23 cellular contexts compared by ENCODE assay signal in genomic region chr18:74128114-74128513, GRCh38. TPM values are rescaled to one million over a fixed set of nuclear protein-coding genes. Genes with fewer than 3 reads are reported as not detected.
A peak's percentile ranks its signal among the peaks of the same experiment; 100 is the strongest.
DNase-seq lines count a peak whose midpoint lies in the region; ATAC-seq and TF ChIP-seq lines count a peak whose summit lies in the region.
"Had no signal": no experiment of that assay in that cellular context is flagged by ENCODE, and none has a peak within 500 bp of the region (broad histone marks: within the 10 kb centered on the region; RNA-seq: fewer than 3 reads in every experiment).

No MANE protein-coding gene starts in this region.

- 0 out of 2 replicates have a peak overlapping the region, but pooled peaks have one; percentile 37 for H2BK120ac ChIP-seq in IMR-90 (ENCODE audit: low read depth, low read length)

- no TSS peak for BruUV-seq in IMR-90 (replicated peaks; lab: Mats Ljungman, UMichigan)

- no peak overlapping the region for H3K27ac ChIP-seq in IMR-90 (ENCODE audit: insufficient read depth, low read length)
- H3K27ac ChIP-seq in caudate nucleus (ENCODE audit: low read depth, low read length), result peak overlapping the region; percentile 42
- peak overlapping the region; percentile 69 for H3K27ac ChIP-seq in layer of hippocampus (ENCODE audit: low read depth, low read length)
- H3K27ac ChIP-seq: BLaER1 treated with 17β-estradiol and CSF1 and Interleukin-3, amounts not matched to agents 10 nM and 100 nM; SK-N-MC had no signal

- CTCF ChIA-PET in IMR-90 (lab: Yijun Ruan, JAX), result no interaction called here

- no peak overlapping the region for H3K4ac ChIP-seq in IMR-90 (ENCODE audit: low read depth, low read length)

- H3K4me3 ChIP-seq in IMR-90 (ENCODE audit: insufficient read depth, low read depth, low read length), result no peak overlapping the region
- H3K4me3 ChIP-seq: BLaER1 treated with 17β-estradiol and CSF1 and Interleukin-3, amounts not matched to agents 10 nM and 100 nM; GM12878; K562; SK-N-MC had no signal

- H3K18ac ChIP-seq in IMR-90 (ENCODE audit: low read depth, low read length), result no peak overlapping the region

- H3K14ac ChIP-seq in IMR-90 (replicated peaks; ENCODE audit: low read depth, low read length), result no peak overlapping the region

- H3K9ac ChIP-seq in IMR-90 (ENCODE audit: low read depth, low read length), result no peak overlapping the region
- H3K9ac ChIP-seq: BLaER1 treated with 17β-estradiol and CSF1 and Interleukin-3, amounts not matched to agents 10 nM and 100 nM had no signal

- dilution Hi-C loops in IMR-90 (cut with HindIII; ENCODE audit: low sequenced_read_pairs, unreplicated experiment), result no loop called here

- no peak overlapping the region for H2BK15ac ChIP-seq in IMR-90 (ENCODE audit: low read depth, low read length)

- peaks cover 5% of the 10 kb centered on the region for H3K9me1 ChIP-seq in IMR-90 (ENCODE audit: insufficient read depth, low read length)

- H2BK20ac ChIP-seq in IMR-90 (ENCODE audit: low read depth, low read length), result no peak overlapping the region

- H4K5ac ChIP-seq in IMR-90 (ENCODE audit: low read depth, low read length), result no peak overlapping the region

- no peak overlapping the region for H4K91ac ChIP-seq in IMR-90 (ENCODE audit: insufficient read depth, low read depth, low read length)

- DNase-seq in IMR-90 (no peak), caudate nucleus (lab: John Stamatoyannopoulos, UW) (peak in 10 of 61 donors; percentile 11 to 67 (median 31)), putamen (ENCODE audit: low spot score) (peak; percentile 50), NCI-H345 treated with DMSO at 0.1 percent for 48 hours (lab: John Stamatoyannopoulos, UW; ENCODE audit: unreplicated experiment) (no peak), SIG-M5 (lab: John Stamatoyannopoulos, UW) (no peak), NCI-H1092 (lab: John Stamatoyannopoulos, UW) (no peak)
- DNase-seq: Calu3; CD8-positive, alpha-beta T cell; DMS53; EL; GOT3; NCI-H1105; NCI-H1694 treated with DMSO at 0.1 percent for 48 hours; NCI-H2171; NCI-H446; NCI-H774; OCI-M1; Right ventricle myocardium superior had no signal

- H3K27me3 ChIP-seq in IMR-90 (ENCODE audit: control insufficient read depth, insufficient read depth, low read length) (no peaks in the 10 kb centered on the region), layer of hippocampus (ENCODE audit: control insufficient read depth, insufficient read depth, low read length) (no peaks in the 10 kb centered on the region)
- H3K27me3 ChIP-seq: BLaER1 treated with 17β-estradiol and CSF1 and Interleukin-3, amounts not matched to agents 10 nM and 100 nM had no signal

- intact Hi-C loops in IMR-90 (cut with micrococcal nuclease), result no loop called here

- H2BK5ac ChIP-seq in IMR-90 (ENCODE audit: low read depth, low read length, poor library complexity, severe bottlenecking), result no peak overlapping the region

- H4K20me1 ChIP-seq in IMR-90 (ENCODE audit: insufficient read depth, low read length), result no peaks in the 10 kb centered on the region
- H4K20me1 ChIP-seq: BLaER1 treated with 17β-estradiol and CSF1 and Interleukin-3, amounts not matched to agents 10 nM and 100 nM had no signal

- no peak overlapping the region for H2AK5ac ChIP-seq in IMR-90 (ENCODE audit: low read depth, low read length)

- no peak overlapping the region for H2AFZ ChIP-seq in IMR-90 (replicated peaks; ENCODE audit: low read length, poor library complexity)

- H4K8ac ChIP-seq in IMR-90 (ENCODE audit: low read depth in 2 of 2, low read length in 2 of 2), result no peak overlapping the region

- H3K9me3 ChIP-seq in IMR-90 (ENCODE audit: control insufficient read depth, insufficient read depth, low read length), result no peaks in the 10 kb centered on the region
- H3K9me3 ChIP-seq: BLaER1 treated with 17β-estradiol and CSF1 and Interleukin-3, amounts not matched to agents 10 nM and 100 nM had no signal

- POLR2A ChIA-PET in IMR-90 (lab: Charles Lee; ENCODE audit: unreplicated experiment), result no interaction called here

- ATAC-seq in IMR-90 (ENCODE audit: low read depth), result no peak
- ATAC-seq: CD8-positive, alpha-beta T cell; GM12878; K562 had no signal

- in situ Hi-C loops in IMR-90 (cut with MboI; ENCODE audit: low sequenced_read_pairs), result no loop called here

- no peak overlapping the region for H3K4me2 ChIP-seq in IMR-90 (ENCODE audit: low read depth, low read length)
- H3K4me2 ChIP-seq: BLaER1 treated with 17β-estradiol and CSF1 and Interleukin-3, amounts not matched to agents 10 nM and 100 nM had no signal

- no peak for TF ChIP-seq RAD21 in IMR-90 (IDR thresholded peaks at IDR 0.05; ENCODE audit: low read length)

- H2AK9ac ChIP-seq in IMR-90 (replicated peaks; ENCODE audit: low read depth, low read length, poor library complexity), result no peak overlapping the region

- no peaks in the 10 kb centered on the region for H3K79me1 ChIP-seq in IMR-90 (ENCODE audit: low read depth in 1 of 2, low read length in 2 of 2)

- WGBS in IMR-90 (ENCODE audit: extremely low coverage in 2 of 2, insufficient read length in 1 of 2), 2 experiments, result no CpG with 5 or more reads among the region's 3 CpGs

- TF ChIP-seq CTCF in IMR-90 (conservative IDR thresholded peaks at IDR 0.05; ENCODE audit: low read depth, low read length), result no peak

- no peak overlapping the region for H3K23ac ChIP-seq in IMR-90 (ENCODE audit: low read depth, low read length)

- no peaks in the 10 kb centered on the region for H3K36me3 ChIP-seq in IMR-90 (ENCODE audit: control insufficient read depth, insufficient read depth, low read length)
- H3K36me3 ChIP-seq: BLaER1 treated with 17β-estradiol and CSF1 and Interleukin-3, amounts not matched to agents 10 nM and 100 nM had no signal

- peaks cover 13% of the 10 kb centered on the region for H3K4me1 ChIP-seq in IMR-90 (ENCODE audit: control insufficient read depth, insufficient read depth, low read length)

- TF ChIP-seq POLR2A in IMR-90 (IDR thresholded peaks at IDR 0.05; ENCODE audit: low read depth, low read length), result no peak

- H3K56ac ChIP-seq in IMR-90 (ENCODE audit: extremely low read depth, insufficient read depth, low read length), result no peak overlapping the region

TF ChIP-seq in IMR-90, 13 proteins besides CTCF, POLR2A, EP300 and RAD21:
- TF ChIP-seq CHD1 (IDR thresholded peaks at IDR 0.05; ENCODE audit: low read depth, low read length), result no peak
- TF ChIP-seq SMC3 (IDR thresholded peaks at IDR 0.05; ENCODE audit: low read depth, low read length), result no peak
- no peak for TF ChIP-seq MXI1 (IDR thresholded peaks at IDR 0.05; ENCODE audit: borderline replicate concordance, low read depth, low read length)
- TF ChIP-seq FOS (IDR thresholded peaks at IDR 0.05; ENCODE audit: low read depth, low read length), result no peak
- TF ChIP-seq BHLHE40 (IDR thresholded peaks at IDR 0.05; ENCODE audit: low read depth, low read length), result no peak
- TF ChIP-seq USF2 (IDR thresholded peaks at IDR 0.05; ENCODE audit: low read depth, low read length), result no peak
- TF ChIP-seq ELK1 (IDR thresholded peaks at IDR 0.05; ENCODE audit: borderline replicate concordance, low read depth, low read length), result no peak
- TF ChIP-seq RFX5 (IDR thresholded peaks at IDR 0.05; ENCODE audit: low read depth, low read length), result no peak
- no peak for TF ChIP-seq MAZ (IDR thresholded peaks at IDR 0.05; ENCODE audit: borderline replicate concordance, low read depth, low read length)
- TF ChIP-seq NFE2L2 (IDR thresholded peaks at IDR 0.05; ENCODE audit: low read depth, low read length), result no peak
- no peak for TF ChIP-seq MAFK (IDR thresholded peaks at IDR 0.05; ENCODE audit: low read depth, low read length)
- no peak for TF ChIP-seq RCOR1 (IDR thresholded peaks at IDR 0.05; ENCODE audit: insufficient replicate concordance, low read length)
- TF ChIP-seq CEBPB (IDR thresholded peaks at IDR 0.05; ENCODE audit: low read depth, low read length), result no peak
TF ChIP-seq in IMR-90: peak in this region for 0.

RNA-seq across cellular contexts. Expression of gene FBXO15, which starts 19.5 kb away (rescaled TPM):
- total RNA-seq in IMR-90 (2012; rRNA removed), result 0.90 and 1.1 TPM in 2 replicates
- polyA plus RNA-seq in IMR-90 (2012; rRNA removed), result 1.5 and 2.0 TPM in 2 replicates
- 0.51 and 0.62 TPM in 2 replicates for polyA plus RNA-seq in IMR-90 (2012; cell fraction: cytosol; rRNA removed)
- 0.67 and 6.4 TPM in 2 replicates for polyA plus RNA-seq in IMR-90 (2012; cell fraction: nucleus; rRNA removed; ENCODE audit: low replicate concordance)
- total RNA-seq: Right ventricle myocardium superior had no signal

RNA-seq across cellular contexts. Expression of gene TIMM21, which starts 20.2 kb away (rescaled TPM):
- 41.9 and 42.8 TPM in 2 replicates for total RNA-seq in IMR-90 (2012; rRNA removed)
- polyA plus RNA-seq in IMR-90 (2012; rRNA removed), result 41.5 and 52.7 TPM in 2 replicates
- polyA plus RNA-seq in IMR-90 (2012; cell fraction: cytosol; rRNA removed), result 11.2 and 15.8 TPM in 2 replicates
- polyA plus RNA-seq in IMR-90 (2012; cell fraction: nucleus; rRNA removed; ENCODE audit: low replicate concordance), result 7.0 and 45.7 TPM in 2 replicates
